In genomic region chr9:89466451-89467277, GRCh38 we compare ENCODE assay signal across 1 cellular context.
TF ChIP-seq lines count a peak whose summit lies in the region.

No MANE protein-coding gene starts in this region.

TF ChIP-seq in SK-N-SH treated with all-trans-retinoic acid at 6 μM for 48 hours, 23 proteins besides CTCF, POLR2A, EP300 and RAD21 (continued from another document):
- no peak for TF ChIP-seq ZFP3 (CRISPR knock-in tag; IDR thresholded peaks at IDR 0.05)
- no peak for TF ChIP-seq PPARA (CRISPR knock-in tag; IDR thresholded peaks at IDR 0.05; ENCODE audit: borderline replicate concordance)
- TF ChIP-seq ISL1 (CRISPR knock-in tag; IDR thresholded peaks at IDR 0.05), result no peak
- TF ChIP-seq ZNF565 (CRISPR knock-in tag; conservative IDR thresholded peaks at IDR 0.05; ENCODE audit: low read depth), result no peak
